ENCODE assay signal across 17 cellular contexts in the genomic region with DNA sequence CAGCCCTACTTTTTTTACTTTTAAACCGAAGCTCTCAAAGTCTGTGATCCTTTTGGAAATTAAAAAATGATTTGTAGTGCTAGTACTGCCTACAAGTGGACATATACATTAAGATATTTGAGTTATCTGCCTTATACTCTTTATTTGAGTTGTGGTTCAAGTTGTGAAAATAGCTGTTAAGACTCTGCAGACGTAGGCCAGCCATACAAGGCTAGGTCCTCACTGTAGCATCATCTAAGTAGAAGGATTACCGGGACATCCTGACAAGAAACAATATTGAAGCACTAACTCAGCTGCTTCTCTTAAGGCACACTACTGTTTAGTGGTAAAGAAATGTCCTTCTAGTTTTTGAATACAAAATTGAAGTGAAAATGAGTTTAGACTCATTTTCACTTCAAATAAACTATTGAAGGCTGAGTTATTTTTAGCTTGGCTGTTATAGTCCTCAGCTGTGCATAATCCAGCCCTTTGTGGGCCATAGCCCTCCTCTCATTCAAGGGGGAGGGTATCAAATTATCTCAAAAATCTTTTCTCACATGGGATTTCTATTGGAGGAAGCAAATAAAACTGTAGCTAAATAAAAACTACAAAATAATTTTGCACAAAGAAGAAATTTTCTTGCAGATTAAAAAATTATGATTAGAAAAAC.
DNase-seq lines count a peak whose midpoint lies in the region; ATAC-seq, FAIRE-seq and TF ChIP-seq lines count a peak whose summit lies in the region.
"Had no signal": no experiment of that assay in that cellular context is flagged by ENCODE, and none has a peak within 500 bp of the region (broad histone marks: within the 10 kb centered on the region; RNA-seq: fewer than 3 reads in every experiment).

No MANE protein-coding gene starts in this region.

- no peak overlapping the region for H3K4me2 ChIP-seq in IMR-90 (ENCODE audit: low read depth, low read length)

- peaks cover 7% of the 10 kb centered on the region for H3K4me1 Mint-ChIP-seq in activated CD4-positive, alpha-beta memory T cell treated with anti-CD3 and anti-CD28 coated beads for 36 hours (ENCODE audit: low read depth)

- CTCF ChIA-PET in IMR-90 (lab: Yijun Ruan, JAX) = interaction anchor here (0.5 kb wide), 1 partner anchor 938 kb away, joined by 5 read pairs; no protein-coding TSS in a partner anchor
- CTCF ChIA-PET in activated CD4-positive, alpha-beta memory T cell treated with anti-CD3 and anti-CD28 coated beads for 36 hours (lab: Charles Lee) = no interaction called here

- WGBS in IMR-90 (ENCODE audit: extremely low coverage in 2 of 2, insufficient read length in 1 of 2), 2 experiments = no CpG with 5 or more reads among the region's 3 CpGs

- no peak overlapping the region for H3K56ac ChIP-seq in IMR-90 (ENCODE audit: extremely low read depth, insufficient read depth, low read length)

- peak overlapping the region; percentile 82; the same call in 1 of the 2 replicates for H4K5ac ChIP-seq in IMR-90 (ENCODE audit: low read depth, low read length)

- peaks cover 22% of the 10 kb centered on the region for H3K9me1 ChIP-seq in IMR-90 (ENCODE audit: insufficient read depth, low read length)

- intact Hi-C loops in IMR-90 (cut with micrococcal nuclease) = loop anchor here (2.0 kb wide), 1 partner anchor 47 kb away; no protein-coding TSS in a partner anchor
- intact Hi-C loops in breast epithelium (cut with DNase I; ENCODE audit: low total_unique reads) = no loop called here
- intact Hi-C loops in activated CD4-positive, alpha-beta memory T cell treated with anti-CD3 and anti-CD28 coated beads for 36 hours (cut with micrococcal nuclease) = no loop called here

- H2BK120ac ChIP-seq in IMR-90 (ENCODE audit: low read depth, low read length) = peak overlapping the region; percentile 92

- H4K91ac ChIP-seq in IMR-90 (ENCODE audit: insufficient read depth, low read depth, low read length) = peak overlapping the region; percentile 64

- no peaks in the 10 kb centered on the region for H3K36me3 ChIP-seq in IMR-90 (ENCODE audit: control insufficient read depth, insufficient read depth, low read length)
- no peaks in the 10 kb centered on the region for H3K36me3 ChIP-seq in breast epithelium
- no peaks in the 10 kb centered on the region for H3K36me3 ChIP-seq in subcutaneous abdominal adipose tissue (ENCODE audit: control insufficient read depth in 5 of 5, insufficient read depth in 5 of 5, low read length in 5 of 5)

- no peak overlapping the region for H3K9ac ChIP-seq in IMR-90 (ENCODE audit: low read depth, low read length)
- no peak overlapping the region for H3K9ac ChIP-seq in subcutaneous abdominal adipose tissue (ENCODE audit: low read length in 5 of 5)

- H2AK9ac ChIP-seq in IMR-90 (replicated peaks; ENCODE audit: low read depth, low read length, poor library complexity) = no peak overlapping the region

- H2BK5ac ChIP-seq in IMR-90 (ENCODE audit: low read depth, low read length, poor library complexity, severe bottlenecking) = peak overlapping the region; percentile 86

- no peak for TF ChIP-seq RAD21 in IMR-90 (IDR thresholded peaks at IDR 0.05; ENCODE audit: low read length)

- TF ChIP-seq POLR2A in IMR-90 (IDR thresholded peaks at IDR 0.05; ENCODE audit: low read depth, low read length) (no peak), breast epithelium (IDR thresholded peaks at IDR 0.05) (no peak), GM12892 (IDR thresholded peaks at IDR 0.05; ENCODE audit: low read depth, low read length) (no peak)

- POLR2A ChIA-PET in IMR-90 (lab: Charles Lee; ENCODE audit: unreplicated experiment) = no interaction called here
- POLR2A ChIA-PET in activated CD4-positive, alpha-beta memory T cell treated with anti-CD3 and anti-CD28 coated beads for 36 hours (lab: Charles Lee) = no interaction called here

- dilution Hi-C loops in IMR-90 (cut with HindIII; ENCODE audit: low sequenced_read_pairs, unreplicated experiment) = no loop called here

- H3K14ac ChIP-seq in IMR-90 (replicated peaks; ENCODE audit: low read depth, low read length) = peak overlapping the region; percentile 84

- H3K27me3 ChIP-seq in IMR-90 (ENCODE audit: control insufficient read depth, insufficient read depth, low read length) = no peaks in the 10 kb centered on the region
- no peaks in the 10 kb centered on the region for H3K27me3 ChIP-seq in breast epithelium
- no peaks in the 10 kb centered on the region for H3K27me3 ChIP-seq in subcutaneous abdominal adipose tissue (ENCODE audit: control insufficient read depth in 5 of 5, insufficient read depth in 4 of 5, low read length in 5 of 5)

- no peak for DNase-seq in IMR-90
- no peak for DNase-seq in breast epithelium (ENCODE audit: low spot score in 2 of 2)
- peak; percentile 35 for DNase-seq in medulla oblongata (ENCODE audit: extremely low spot score)
- no peak for DNase-seq in nucleus accumbens (lab: John Stamatoyannopoulos, UW)
- no peak for DNase-seq in LoVo (ENCODE audit: low spot score)
- no peak for DNase-seq in activated CD4-positive, alpha-beta memory T cell treated with anti-CD3 and anti-CD28 coated beads for 36 hours
- no peak for DNase-seq in GM12892 (ENCODE audit: insufficient read length)
- DNase-seq: activated CD4-positive, alpha-beta T cell treated with anti-CD3 and anti-CD28 coated beads, Interleukin-2, amount 10 ng/mL, durations not matched to agents 24 days and 14 days; activated T-cell treated with anti-CD3 and anti-CD28 coated beads, Interleukin-2, amount 50 U/mL, for 24 hours; COR-L47; kidney; NCI-H1694 treated with DMSO at 0.1 percent for 48 hours; retina; SK-N-SH; stimulated activated CD4-positive, alpha-beta T cell treated with anti-CD3 and anti-CD28 coated beads, Interleukin-4, amount 100 ng/mL, for 4 hours had no signal

- H2BK15ac ChIP-seq in IMR-90 (ENCODE audit: low read depth, low read length) = peak overlapping the region; percentile 98; the same call in 2 of the 3 replicates

- H3K4me3 Mint-ChIP-seq in activated CD4-positive, alpha-beta memory T cell treated with anti-CD3 and anti-CD28 coated beads for 36 hours = no peak overlapping the region
- H3K4me3 Mint-ChIP-seq: activated CD4-positive, alpha-beta T cell treated with anti-CD3 and anti-CD28 coated beads, Interleukin-2, amount 10 ng/mL, durations not matched to agents 24 days and 14 days; activated naive CD8-positive, alpha-beta T cell; activated T-cell treated with anti-CD3 and anti-CD28 coated beads, Interleukin-2, amount 50 U/mL, for 24 hours had no signal

- BruUV-seq in IMR-90 (replicated peaks; lab: Mats Ljungman, UMichigan) = no TSS peak

- H3K4me3 ChIP-seq in IMR-90 (ENCODE audit: insufficient read depth, low read depth, low read length) = no peak overlapping the region
- H3K4me3 ChIP-seq in breast epithelium = no peak overlapping the region
- H3K4me3 ChIP-seq in subcutaneous abdominal adipose tissue (ENCODE audit: low read depth in 1 of 5, low read length in 5 of 5) = no peak overlapping the region

- H3K79me1 ChIP-seq in IMR-90 (ENCODE audit: low read depth in 1 of 2, low read length in 2 of 2) = peaks cover 0 to 11% of the 10 kb centered on the region in 2 experiments; a peak in 2 of 4 replicates

- H4K8ac ChIP-seq in IMR-90 (ENCODE audit: low read depth in 2 of 2, low read length in 2 of 2) = peak overlapping the region; percentile 10 to 88; a peak in 2 of 4 replicates

- H3K23ac ChIP-seq in IMR-90 (ENCODE audit: low read depth, low read length) = peak overlapping the region; percentile 61; the same call in 1 of the 2 replicates

- peak overlapping the region; percentile 81 for H3K4ac ChIP-seq in IMR-90 (ENCODE audit: low read depth, low read length)

- H3K9me3 ChIP-seq in IMR-90 (ENCODE audit: control insufficient read depth, insufficient read depth, low read length) (no peaks in the 10 kb centered on the region), breast epithelium (no peaks in the 10 kb centered on the region), subcutaneous abdominal adipose tissue (ENCODE audit: control insufficient read depth in 5 of 5, low read length in 5 of 5) (no peaks in the 10 kb centered on the region)
- H3K9me3 ChIP-seq: SK-N-SH had no signal

- in situ Hi-C loops in IMR-90 (cut with MboI; ENCODE audit: low sequenced_read_pairs) = no loop called here

- H3K27ac Mint-ChIP-seq in activated CD4-positive, alpha-beta memory T cell treated with anti-CD3 and anti-CD28 coated beads for 36 hours = no peak overlapping the region
- H3K27ac Mint-ChIP-seq: activated CD4-positive, alpha-beta T cell treated with anti-CD3 and anti-CD28 coated beads, Interleukin-2, amount 10 ng/mL, durations not matched to agents 24 days and 14 days; activated naive CD8-positive, alpha-beta T cell; activated T-cell treated with anti-CD3 and anti-CD28 coated beads, Interleukin-2, amount 50 U/mL, for 24 hours had no signal

- peak overlapping the region; percentile 98; the same call in 1 of the 2 replicates for H3K18ac ChIP-seq in IMR-90 (ENCODE audit: low read depth, low read length)

- H4K20me1 ChIP-seq in IMR-90 (ENCODE audit: insufficient read depth, low read length) = no peaks in the 10 kb centered on the region

- H3K4me1 ChIP-seq in IMR-90 (ENCODE audit: control insufficient read depth, insufficient read depth, low read length) (peaks cover 30% of the 10 kb centered on the region), breast epithelium (no peaks in the 10 kb centered on the region), subcutaneous abdominal adipose tissue (ENCODE audit: control insufficient read depth in 5 of 5, insufficient read depth in 5 of 5, low read length in 5 of 5) (peaks cover 7 to 22% (median 13%) of the 10 kb centered on the region in 5 donors)

- no peak for FAIRE-seq in GM12892 (lab: Jason Lieb, UNC)
- FAIRE-seq: kidney had no signal

- no peak for TF ChIP-seq CTCF in IMR-90 (conservative IDR thresholded peaks at IDR 0.05; ENCODE audit: low read depth, low read length)
- TF ChIP-seq CTCF in breast epithelium (IDR thresholded peaks at IDR 0.05) = no peak

- H2AFZ ChIP-seq in IMR-90 (replicated peaks; ENCODE audit: low read length, poor library complexity) = no peak overlapping the region

- peak overlapping the region; percentile 90; the same call in 1 of the 2 replicates for H2BK20ac ChIP-seq in IMR-90 (ENCODE audit: low read depth, low read length)

- peaks cover 42% of the 10 kb centered on the region for H3K36me3 Mint-ChIP-seq in activated CD4-positive, alpha-beta memory T cell treated with anti-CD3 and anti-CD28 coated beads for 36 hours

- no peak for ATAC-seq in IMR-90 (ENCODE audit: low read depth)

- H3K27ac ChIP-seq in IMR-90 (ENCODE audit: insufficient read depth, low read length) (peak overlapping the region; percentile 78), breast epithelium (peak overlapping the region; percentile 40 to 83), subcutaneous abdominal adipose tissue (ENCODE audit: low read depth, low read length) (peak overlapping the region; percentile 31)

- H3K9me3 Mint-ChIP-seq in activated CD4-positive, alpha-beta memory T cell treated with anti-CD3 and anti-CD28 coated beads for 36 hours = no peaks in the 10 kb centered on the region
- H3K9me3 Mint-ChIP-seq: activated CD4-positive, alpha-beta T cell treated with anti-CD3 and anti-CD28 coated beads, Interleukin-2, amount 10 ng/mL, durations not matched to agents 24 days and 14 days; activated T-cell treated with anti-CD3 and anti-CD28 coated beads, Interleukin-2, amount 50 U/mL, for 24 hours had no signal

- peak overlapping the region; percentile 72; the same call in 1 of the 2 replicates for H2AK5ac ChIP-seq in IMR-90 (ENCODE audit: low read depth, low read length)

- H3K27me3 Mint-ChIP-seq in activated CD4-positive, alpha-beta memory T cell treated with anti-CD3 and anti-CD28 coated beads for 36 hours = no peaks in the 10 kb centered on the region
- H3K27me3 Mint-ChIP-seq: activated CD4-positive, alpha-beta T cell treated with anti-CD3 and anti-CD28 coated beads, Interleukin-2, amount 10 ng/mL, durations not matched to agents 24 days and 14 days; activated naive CD8-positive, alpha-beta T cell; activated T-cell treated with anti-CD3 and anti-CD28 coated beads, Interleukin-2, amount 50 U/mL, for 24 hours had no signal
